In the genomic region with DNA sequence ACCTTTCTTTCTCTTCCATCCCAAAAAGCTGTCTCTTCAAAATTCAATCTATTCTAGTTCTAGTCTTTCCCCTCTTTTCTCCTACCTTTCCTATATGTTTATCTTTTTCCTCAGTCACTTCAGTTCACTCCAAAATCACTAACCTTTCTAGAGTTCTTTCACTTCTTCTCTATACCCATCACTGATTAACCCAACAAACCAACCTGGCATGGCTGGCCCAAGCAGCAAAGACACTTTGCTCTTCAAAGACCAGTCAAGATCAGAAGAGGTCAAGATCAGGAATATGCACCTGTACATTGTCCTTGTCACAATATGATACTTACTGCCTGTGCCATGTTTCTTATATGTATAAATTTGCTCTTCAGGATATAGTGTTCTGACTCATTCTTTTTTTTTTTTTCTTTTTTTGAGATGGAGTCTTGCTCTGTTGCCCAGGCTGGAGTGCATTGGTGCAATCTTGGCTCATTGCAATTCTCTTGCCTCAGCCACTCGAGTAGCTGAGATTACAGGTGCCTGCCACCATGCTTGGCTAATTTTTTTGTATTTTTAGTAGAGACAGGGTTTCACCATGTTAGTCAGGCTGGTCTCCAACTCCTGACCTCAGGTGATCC, we compare ENCODE assay signal across 13 cellular contexts.
DNase-seq lines count a peak whose midpoint lies in the region; ATAC-seq lines count a peak whose summit lies in the region.
"Had no signal": no experiment of that assay in that cellular context is flagged by ENCODE, and none has a peak within 500 bp of the region (broad histone marks: within the 10 kb centered on the region; RNA-seq: fewer than 3 reads in every experiment).

No MANE protein-coding gene starts in this region.

- DNase-seq in stimulated activated naive B cell treated with anti-CD40 and anti-IgM and Interleukin-4, amounts not matched to agents 10 μg/mL and 1 μg/mL and 100 μg/mL, for 72 hours: no peak
- DNase-seq in putamen (ENCODE audit: low spot score) (no peak), cortex of kidney (lab: John Stamatoyannopoulos, UW) (no peak), NCI-H748 treated with DMSO at 0.1 percent for 48 hours (lab: John Stamatoyannopoulos, UW) (no peak)
- DNase-seq: BE2C; CD8-positive, alpha-beta T cell; COR-L47; GM23248 had no signal

- peaks cover 0 to 3% of the 10 kb centered on the region in 2 donors for H3K36me3 Mint-ChIP-seq in stimulated activated naive B cell treated with anti-CD40 and anti-IgM and Interleukin-4, amounts not matched to agents 10 μg/mL and 1 μg/mL and 100 μg/mL, for 72 hours
- H3K36me3 Mint-ChIP-seq: CD8-positive, alpha-beta T cell had no signal

- H3K27ac Mint-ChIP-seq in stimulated activated naive B cell treated with anti-CD40 and anti-IgM and Interleukin-4, amounts not matched to agents 10 μg/mL and 1 μg/mL and 100 μg/mL, for 72 hours: peak overlapping the region; percentile 1
- H3K27ac Mint-ChIP-seq: CD8-positive, alpha-beta T cell had no signal

- ATAC-seq in GM18907 (IDR thresholded peaks at IDR 0.05; ENCODE audit: unreplicated experiment) (peak; percentile 59), GM19324 (IDR thresholded peaks at IDR 0.05; ENCODE audit: low FRiP score, unreplicated experiment) (peak; percentile 50), HG03354 (IDR thresholded peaks at IDR 0.05; ENCODE audit: poor library complexity, severe bottlenecking, unreplicated experiment) (peak; percentile 90)
- ATAC-seq in stimulated activated naive B cell treated with anti-CD40 and anti-IgM and Interleukin-4, amounts not matched to agents 10 μg/mL and 1 μg/mL and 100 μg/mL, for 72 hours (replicated peaks): peak; percentile 36 to 68
- ATAC-seq: A549; CD8-positive, alpha-beta T cell; HCT116 had no signal

- no peaks in the 10 kb centered on the region for H3K27me3 Mint-ChIP-seq in stimulated activated naive B cell treated with anti-CD40 and anti-IgM and Interleukin-4, amounts not matched to agents 10 μg/mL and 1 μg/mL and 100 μg/mL, for 72 hours

- H3K4me1 Mint-ChIP-seq in stimulated activated naive B cell treated with anti-CD40 and anti-IgM and Interleukin-4, amounts not matched to agents 10 μg/mL and 1 μg/mL and 100 μg/mL, for 72 hours: peaks cover 6 to 9% of the 10 kb centered on the region in 2 donors

- no peak overlapping the region for H3K4me3 Mint-ChIP-seq in stimulated activated naive B cell treated with anti-CD40 and anti-IgM and Interleukin-4, amounts not matched to agents 10 μg/mL and 1 μg/mL and 100 μg/mL, for 72 hours
- H3K4me3 Mint-ChIP-seq: CD8-positive, alpha-beta T cell had no signal

- H3K9me3 Mint-ChIP-seq in stimulated activated naive B cell treated with anti-CD40 and anti-IgM and Interleukin-4, amounts not matched to agents 10 μg/mL and 1 μg/mL and 100 μg/mL, for 72 hours: no peaks in the 10 kb centered on the region
- H3K9me3 Mint-ChIP-seq: CD8-positive, alpha-beta T cell had no signal
